In the genomic region with DNA sequence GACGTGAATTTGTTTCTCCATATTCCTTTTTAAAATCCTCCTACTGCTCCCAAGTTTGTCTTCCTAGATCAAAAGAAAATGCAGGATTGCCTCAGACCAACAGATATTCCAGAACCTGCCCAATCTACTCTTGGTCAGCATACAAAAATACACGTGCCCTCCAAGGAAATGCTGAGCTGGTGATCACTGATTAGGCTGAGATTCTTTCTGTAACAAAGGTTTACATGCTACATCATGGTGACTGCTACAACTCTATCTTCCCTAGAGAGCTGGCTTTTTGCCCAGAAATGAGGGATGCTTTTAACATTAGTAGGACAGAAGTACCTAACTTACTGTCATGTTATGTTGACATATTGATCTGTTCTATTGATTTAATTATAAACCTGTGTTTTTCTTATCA, we compare ENCODE assay signal across 20 cellular contexts. TPM values are rescaled to one million over a fixed set of nuclear protein-coding genes. Genes with fewer than 3 reads are reported as not detected.
DNase-seq lines count a peak whose midpoint lies in the region; ATAC-seq and TF ChIP-seq lines count a peak whose summit lies in the region.
"Had no signal": no experiment of that assay in that cellular context is flagged by ENCODE, and none has a peak within 500 bp of the region (broad histone marks: within the 10 kb centered on the region; RNA-seq: fewer than 3 reads in every experiment).

No MANE protein-coding gene starts in this region.

- DNase-seq in NCI-H146 (lab: John Stamatoyannopoulos, UW) (peak; percentile 9), NCI-H146 treated with DMSO at 0.1 percent for 48 hours (lab: John Stamatoyannopoulos, UW; ENCODE audit: unreplicated experiment) (no peak), NCI-H345 (lab: John Stamatoyannopoulos, UW) (peak; percentile 88), mammary epithelial cell (peak; percentile 31), trophoblast cell (peak; percentile 18 to 87), SW 1271 (lab: John Stamatoyannopoulos, UW) (no peak), hepatocyte (ENCODE audit: low spot score) (no peak)
- DNase-seq: activated CD8-positive, alpha-beta T cell treated with anti-CD3 and anti-CD28 coated beads for 36 hours; amygdala; CD8-positive, alpha-beta memory T cell; KBM-7; NCI-H1930; right lobe of liver; stimulated activated CD4-positive, alpha-beta T cell treated with anti-CD3 and anti-CD28 coated beads, Interleukin-4, amount 100 ng/mL, for 1 hour had no signal

- no peaks in the 10 kb centered on the region for H3K79me2 ChIP-seq in mammary epithelial cell (ENCODE audit: insufficient read depth, low read length)
- H3K79me2 ChIP-seq in trophoblast cell (ENCODE audit: control insufficient read depth, insufficient read depth, low read length, poor library complexity), result no peaks in the 10 kb centered on the region
- H3K79me2 ChIP-seq in hepatocyte, result no peaks in the 10 kb centered on the region

- no peak overlapping the region for H3K23ac ChIP-seq in trophoblast cell (ENCODE audit: low read length)

- no peaks in the 10 kb centered on the region for H3K27me3 ChIP-seq in mammary epithelial cell (ENCODE audit: insufficient read depth, low read length)
- no peaks in the 10 kb centered on the region for H3K27me3 ChIP-seq in trophoblast cell (ENCODE audit: insufficient read depth, low read length)
- H3K27me3 ChIP-seq in hepatocyte, result no peaks in the 10 kb centered on the region
- H3K27me3 ChIP-seq: neural progenitor cell, right lobe of liver, tibial nerve had no signal

- no peak overlapping the region for H4K91ac ChIP-seq in trophoblast cell (ENCODE audit: low read depth, low read length)

- H2BK5ac ChIP-seq in trophoblast cell (ENCODE audit: low read depth, low read length, poor library complexity), result no peak overlapping the region

- H3K27ac ChIP-seq in mammary epithelial cell (ENCODE audit: insufficient read depth, low read depth, low read length) (no peak overlapping the region), trophoblast cell (ENCODE audit: low read depth, low read length) (no peak overlapping the region), hepatocyte (no peak overlapping the region)
- H3K27ac ChIP-seq: neural progenitor cell, right lobe of liver, tibial nerve had no signal

- H3K9me2 ChIP-seq in hepatocyte (replicated peaks; ENCODE audit: insufficient read depth), result no peaks in the 10 kb centered on the region

- H3K36me3 ChIP-seq in mammary epithelial cell (ENCODE audit: insufficient read depth, low read length) (no peaks in the 10 kb centered on the region), trophoblast cell (ENCODE audit: control insufficient read depth in 1 of 2, insufficient read depth in 2 of 2, low read length in 2 of 2) (no peaks in the 10 kb centered on the region), hepatocyte (replicated peaks; ENCODE audit: insufficient read depth, low read depth) (no peaks in the 10 kb centered on the region)
- H3K36me3 ChIP-seq: neural progenitor cell, right lobe of liver, tibial nerve had no signal

- no peak for ATAC-seq in HG03439 (IDR thresholded peaks at IDR 0.05; ENCODE audit: unreplicated experiment)
- ATAC-seq: activated CD8-positive, alpha-beta T cell treated with anti-CD3 and anti-CD28 coated beads for 36 hours had no signal

- WGBS in mammary epithelial cell (ENCODE audit: low coverage, missing lambda C conversion rate), result 0% methylated on average over 2 of the region's 2 CpGs
- WGBS in trophoblast cell (ENCODE audit: extremely low coverage, insufficient coverage, insufficient read length), result no CpG with 5 or more reads among the region's 2 CpGs
- 62% methylated on average over 2 of the region's 2 CpGs for WGBS in hepatocyte (ENCODE audit: low lambda C conversion rate, missing lambda C conversion rate)

- no peak overlapping the region for H3K14ac ChIP-seq in trophoblast cell (ENCODE audit: low read length)

- H4K20me1 ChIP-seq in mammary epithelial cell (ENCODE audit: insufficient read depth, low read length) (no peaks in the 10 kb centered on the region), hepatocyte (ENCODE audit: insufficient read depth, poor library complexity, severe bottlenecking) (no peaks in the 10 kb centered on the region)

- dilution Hi-C loops in mammary epithelial cell (cut with HindIII; ENCODE audit: low sequenced_read_pairs), result no loop called here

- H3K4ac ChIP-seq in trophoblast cell (ENCODE audit: low read depth, low read length), result no peak overlapping the region

- H2BK12ac ChIP-seq in trophoblast cell (ENCODE audit: low read length), result no peak overlapping the region

- TF ChIP-seq CTCF in mammary epithelial cell (conservative IDR thresholded peaks at IDR 0.05 in 1 of 2, IDR thresholded peaks at IDR 0.05 in 1 of 2; ENCODE audit: extremely low read depth in 1 of 2, insufficient read depth in 1 of 2, low read depth in 1 of 2, low read length in 2 of 2) (no peak), hepatocyte (IDR thresholded peaks at IDR 0.05; ENCODE audit: poor library complexity) (no peak)

- no peak overlapping the region for H3K4me3 ChIP-seq in mammary epithelial cell (replicated peaks in 1 of 3; ENCODE audit: insufficient read depth in 1 of 3, low read depth in 2 of 3, low read length in 3 of 3)
- H3K4me3 ChIP-seq in trophoblast cell (ENCODE audit: low read depth, low read length), result no peak overlapping the region
- H3K4me3 ChIP-seq in hepatocyte, result no peak overlapping the region
- H3K4me3 ChIP-seq: neural progenitor cell, right lobe of liver, tibial nerve had no signal

- H3K9ac ChIP-seq in mammary epithelial cell (ENCODE audit: insufficient read depth, low read length) (no peak overlapping the region), trophoblast cell (ENCODE audit: low read length) (no peak overlapping the region)
- H3K9ac ChIP-seq: neural progenitor cell had no signal

- no peak overlapping the region for H4K8ac ChIP-seq in trophoblast cell (ENCODE audit: low read depth, low read length)

- CTCF ChIA-PET in mammary epithelial cell (lab: Charles Lee; ENCODE audit: low non-redundant PET), result no interaction called here

- H3K4me1 ChIP-seq in mammary epithelial cell (ENCODE audit: insufficient read depth, low read length), result no peaks in the 10 kb centered on the region
- no peaks in the 10 kb centered on the region for H3K4me1 ChIP-seq in trophoblast cell (ENCODE audit: control insufficient read depth in 1 of 2, insufficient read depth in 2 of 2, low read length in 2 of 2)
- no peaks in the 10 kb centered on the region for H3K4me1 ChIP-seq in hepatocyte (ENCODE audit: insufficient read depth)
- H3K4me1 ChIP-seq: right lobe of liver, tibial nerve had no signal

- H2AFZ ChIP-seq in mammary epithelial cell (ENCODE audit: low read depth, low read length), result no peak overlapping the region
- no peak overlapping the region for H2AFZ ChIP-seq in trophoblast cell (ENCODE audit: insufficient read depth, low read length, poor library complexity)
- no peak overlapping the region for H2AFZ ChIP-seq in hepatocyte
- H2AFZ ChIP-seq: neural progenitor cell had no signal

- in situ Hi-C loops in mammary epithelial cell (cut with MboI; ENCODE audit: low sequenced_read_pairs in 2 of 2), result no loop called here

- H3K79me1 ChIP-seq in trophoblast cell (ENCODE audit: low read length), result no peaks in the 10 kb centered on the region

- no peak overlapping the region for H4K12ac ChIP-seq in trophoblast cell (ENCODE audit: low read depth, low read length)

- H3K9me3 ChIP-seq in mammary epithelial cell (replicated peaks; ENCODE audit: insufficient read depth, low read length) (no peaks in the 10 kb centered on the region), trophoblast cell (ENCODE audit: insufficient read depth, low read depth, low read length) (no peaks in the 10 kb centered on the region), hepatocyte (ENCODE audit: low read depth) (no peaks in the 10 kb centered on the region)
- H3K9me3 ChIP-seq: right lobe of liver had no signal

- intact Hi-C loops in mammary epithelial cell (cut with micrococcal nuclease), result no loop called here

- no TSS peak for BruUV-seq in mammary epithelial cell (replicated peaks; lab: Mats Ljungman, UMichigan)

- H3K4me2 ChIP-seq in mammary epithelial cell (ENCODE audit: insufficient read depth, low read depth, low read length), result no peak overlapping the region
- H3K4me2 ChIP-seq in trophoblast cell (ENCODE audit: low read length), result no peak overlapping the region
- H3K4me2 ChIP-seq in hepatocyte, result no peak overlapping the region
- H3K4me2 ChIP-seq: neural progenitor cell had no signal

- no peak overlapping the region for H2BK120ac ChIP-seq in trophoblast cell (ENCODE audit: insufficient read depth, low read length, poor library complexity)

- H3K18ac ChIP-seq in trophoblast cell (ENCODE audit: low read length), result no peak overlapping the region

- no peak overlapping the region for H2AK5ac ChIP-seq in trophoblast cell (ENCODE audit: low read length)

RNA-seq across cellular contexts. Expression of a gene that starts 35.5 kb away (rescaled TPM):
- total RNA-seq in mammary epithelial cell (not detected), hepatocyte (not detected in 2 replicates)
- polyA plus RNA-seq in mammary epithelial cell (not detected), hepatocyte (not detected in 2 replicates)
- polyA minus RNA-seq in mammary epithelial cell, result not detected
- polyA plus RNA-seq in trophoblast cell (2013), result not detected in 2 replicates
- total RNA-seq: activated CD8-positive, alpha-beta T cell treated with anti-CD3 and anti-CD28 coated beads for 36 hours; CD8-positive, alpha-beta memory T cell; dermis microvascular lymphatic vessel endothelial cell; H1; lung microvascular endothelial cell; right lobe of liver; tibial nerve had no signal
- polyA plus RNA-seq: CD8-positive, alpha-beta memory T cell; H1 had no signal

RNA-seq across cellular contexts. Expression of a gene that starts 55.0 kb away (rescaled TPM):
- total RNA-seq in mammary epithelial cell (not detected), hepatocyte (0.90 and 2.2 TPM in 2 replicates)
- polyA plus RNA-seq in mammary epithelial cell (0.07 TPM), hepatocyte (0.83 and 1.3 TPM in 2 replicates)
- polyA minus RNA-seq in mammary epithelial cell, result not detected
- polyA plus RNA-seq in trophoblast cell (2013), result 0.54 and 0.57 TPM in 2 replicates

Comparison
In these comparisons a context has a peak if more than half of its experiments do, and no peak if none do; other contexts are left out.
1. DNase-seq: peak in NCI-H146 (single experiment), NCI-H345 (single experiment), mammary epithelial cell (single experiment) and trophoblast cell (2 of 2); none in NCI-H146 treated with DMSO at 0.1 percent for 48 hours (single experiment), SW 1271 (0 of 2) and hepatocyte (single experiment).